In the genomic region with DNA sequence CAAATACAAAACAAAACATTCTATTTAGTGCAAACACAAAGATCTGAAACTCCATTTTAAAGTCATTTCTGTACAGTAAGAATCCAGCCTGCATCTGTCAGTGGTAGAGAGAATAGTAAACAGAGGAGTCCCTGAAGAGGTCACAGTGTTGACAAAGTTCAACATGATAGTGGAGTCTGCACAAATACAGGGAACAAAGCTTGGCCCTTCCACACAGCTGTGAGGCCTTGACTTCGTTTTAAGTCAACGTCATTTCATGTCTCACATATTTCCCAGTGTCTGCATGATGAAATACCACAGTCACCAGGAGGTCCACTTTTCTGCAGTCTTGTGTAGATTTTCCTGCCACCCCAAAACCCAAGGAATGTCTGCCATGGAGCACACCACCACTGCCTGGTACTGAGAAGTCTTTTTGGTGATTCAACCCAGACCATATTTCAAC, we compare ENCODE assay signal across 1 cellular context.
A peak's percentile ranks its signal among the peaks of the same experiment; 100 is the strongest.
TF ChIP-seq lines count a peak whose summit lies in the region.

No MANE protein-coding gene starts in this region.

TF ChIP-seq in HepG2, 621 proteins besides CTCF, POLR2A, EP300 and RAD21 (continued from another document and continues in another):
- TF ChIP-seq ZNF710 (CRISPR knock-in tag; IDR thresholded peaks at IDR 0.05; ENCODE audit: borderline replicate concordance) (peak; percentile 77; the same call in 1 of the 2 replicates), RAD51 (IDR thresholded peaks at IDR 0.05; ENCODE audit: borderline replicate concordance) (no peak), XRCC5 (optimal IDR thresholded peaks at IDR 0.05; ENCODE audit: low read length) (no peak), ZNF790 (CRISPR knock-in tag; IDR thresholded peaks at IDR 0.05; ENCODE audit: borderline replicate concordance) (no peak), LCORL (IDR thresholded peaks at IDR 0.05) (no peak), LCORL (CRISPR knock-in tag; IDR thresholded peaks at IDR 0.05) (peak; percentile 64; the same call in 1 of the 2 replicates), ZNF232 (CRISPR knock-in tag; IDR thresholded peaks at IDR 0.05; ENCODE audit: borderline replicate concordance) (peak; percentile 55; the same call in 1 of the 2 replicates), ZNF33A (CRISPR knock-in tag; IDR thresholded peaks at IDR 0.05; ENCODE audit: borderline replicate concordance) (no peak), ZNF549 (CRISPR knock-in tag; IDR thresholded peaks at IDR 0.05) (no peak), ZNF691 (CRISPR knock-in tag; IDR thresholded peaks at IDR 0.05; ENCODE audit: borderline replicate concordance, low read depth) (no peak), POGZ (CRISPR knock-in tag; IDR thresholded peaks at IDR 0.05) (peak; percentile 79), ZNF17 (CRISPR knock-in tag; IDR thresholded peaks at IDR 0.05) (no peak), SALL1 (CRISPR knock-in tag; IDR thresholded peaks at IDR 0.05) (peak; percentile 95), STAG1 (CRISPR knock-in tag; IDR thresholded peaks at IDR 0.05) (peak; percentile 6; the same call in 1 of the 2 replicates), KLF16 (CRISPR knock-in tag; IDR thresholded peaks at IDR 0.05) (peak in 1 of 2 experiments; percentile 79; a peak in 2 of 4 replicates), JDP2 (CRISPR knock-in tag; IDR thresholded peaks at IDR 0.05; ENCODE audit: borderline replicate concordance) (no peak), NFRKB (IDR thresholded peaks at IDR 0.05) (no peak), KMT2B (CRISPR knock-in tag; IDR thresholded peaks at IDR 0.05) (no peak), RXRA (CRISPR knock-in tag; IDR thresholded peaks at IDR 0.05) (peak; percentile 93; the same call in 1 of the 2 replicates), TOPORS (CRISPR knock-in tag; IDR thresholded peaks at IDR 0.05) (no peak), HOXA3 (CRISPR knock-in tag; IDR thresholded peaks at IDR 0.05) (peak; percentile 97), TBP (CRISPR knock-in tag; IDR thresholded peaks at IDR 0.05) (no peak), ZNF264 (CRISPR knock-in tag; IDR thresholded peaks at IDR 0.05) (peak; percentile 91), ZNF367 (CRISPR knock-in tag; IDR thresholded peaks at IDR 0.05; ENCODE audit: borderline replicate concordance) (no peak), BRD4 (CRISPR knock-in tag; IDR thresholded peaks at IDR 0.05) (no peak), TRIM22 (IDR thresholded peaks at IDR 0.05) (no peak), RBM22 (optimal IDR thresholded peaks at IDR 0.05; ENCODE audit: low read length) (no peak), ASH2L (IDR thresholded peaks at IDR 0.05; ENCODE audit: insufficient read length, low read depth, low read length) (peak; percentile 66), PCBP1 (IDR thresholded peaks at IDR 0.05; ENCODE audit: borderline replicate concordance, low read depth, low read length) (no peak), ZFP91 (CRISPR knock-in tag; IDR thresholded peaks at IDR 0.05; ENCODE audit: borderline replicate concordance) (no peak), ZZZ3 (CRISPR knock-in tag; IDR thresholded peaks at IDR 0.05; ENCODE audit: borderline replicate concordance) (no peak), ZNF282 (IDR thresholded peaks at IDR 0.05; ENCODE audit: partially characterized antibody) (no peak), MBNL3 (CRISPR knock-in tag; conservative IDR thresholded peaks at IDR 0.05) (no peak), ZNF20 (CRISPR knock-in tag; IDR thresholded peaks at IDR 0.05) (no peak), FOXK1 (CRISPR knock-in tag; IDR thresholded peaks at IDR 0.05; ENCODE audit: borderline replicate concordance, low read depth) (peak; percentile 97), TEAD3 (CRISPR knock-in tag; optimal IDR thresholded peaks at IDR 0.05; ENCODE audit: borderline replicate concordance) (peak; percentile 91), GATA4 (IDR thresholded peaks at IDR 0.05; ENCODE audit: borderline replicate concordance, low read depth) (peak; percentile 79; the same call in 1 of the 2 replicates), KDM6A (CRISPR knock-in tag; IDR thresholded peaks at IDR 0.05; ENCODE audit: low read depth) (peak; percentile 79), KMT2A (CRISPR knock-in tag; IDR thresholded peaks at IDR 0.05) (no peak), MED1 (CRISPR knock-in tag; IDR thresholded peaks at IDR 0.05) (peak; percentile 84)
- TF ChIP-seq, protein P1, sequence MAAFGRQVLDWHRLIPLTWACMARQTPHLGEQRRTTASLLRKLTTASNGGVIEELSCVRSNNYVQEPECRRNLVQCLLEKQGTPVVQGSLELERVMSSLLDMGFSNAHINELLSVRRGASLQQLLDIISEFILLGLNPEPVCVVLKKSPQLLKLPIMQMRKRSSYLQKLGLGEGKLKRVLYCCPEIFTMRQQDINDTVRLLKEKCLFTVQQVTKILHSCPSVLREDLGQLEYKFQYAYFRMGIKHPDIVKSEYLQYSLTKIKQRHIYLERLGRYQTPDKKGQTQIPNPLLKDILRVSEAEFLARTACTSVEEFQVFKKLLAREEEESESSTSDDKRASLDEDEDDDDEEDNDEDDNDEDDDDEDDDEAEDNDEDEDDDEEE (CRISPR knock-in tag; IDR thresholded peaks at IDR 0.05) = 0 out of 2 replicates have a peak, but pooled peaks have one; percentile 42
- TF ChIP-seq, protein P2, sequence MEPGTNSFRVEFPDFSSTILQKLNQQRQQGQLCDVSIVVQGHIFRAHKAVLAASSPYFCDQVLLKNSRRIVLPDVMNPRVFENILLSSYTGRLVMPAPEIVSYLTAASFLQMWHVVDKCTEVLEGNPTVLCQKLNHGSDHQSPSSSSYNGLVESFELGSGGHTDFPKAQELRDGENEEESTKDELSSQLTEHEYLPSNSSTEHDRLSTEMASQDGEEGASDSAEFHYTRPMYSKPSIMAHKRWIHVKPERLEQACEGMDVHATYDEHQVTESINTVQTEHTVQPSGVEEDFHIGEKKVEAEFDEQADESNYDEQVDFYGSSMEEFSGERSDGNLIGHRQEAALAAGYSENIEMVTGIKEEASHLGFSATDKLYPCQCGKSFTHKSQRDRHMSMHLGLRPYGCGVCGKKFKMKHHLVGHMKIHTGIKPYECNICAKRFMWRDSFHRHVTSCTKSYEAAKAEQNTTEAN (CRISPR knock-in tag; conservative IDR thresholded peaks at IDR 0.05) = 0 out of 2 replicates have a peak, but pooled peaks have one; percentile 52
- TF ChIP-seq, protein P3, sequence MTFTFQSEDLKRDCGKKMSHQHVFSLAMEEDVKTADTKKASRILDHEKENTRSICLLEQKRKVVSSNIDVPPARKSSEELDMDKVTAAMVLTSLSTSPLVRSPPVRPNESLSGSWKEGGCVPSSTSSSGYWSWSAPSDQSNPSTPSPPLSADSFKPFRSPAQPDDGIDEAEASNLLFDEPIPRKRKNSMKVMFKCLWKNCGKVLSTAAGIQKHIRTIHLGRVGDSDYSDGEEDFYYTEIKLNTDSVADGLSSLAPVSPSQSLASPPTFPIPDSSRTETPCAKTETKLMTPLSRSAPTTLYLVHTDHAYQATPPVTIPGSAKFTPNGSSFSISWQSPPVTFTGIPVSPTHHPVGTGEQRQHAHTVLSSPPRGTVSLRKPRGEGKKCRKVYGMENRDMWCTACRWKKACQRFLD (CRISPR knock-in tag; IDR thresholded peaks at IDR 0.05; ENCODE audit: borderline replicate concordance) = no peak
- TF ChIP-seq, protein P4, sequence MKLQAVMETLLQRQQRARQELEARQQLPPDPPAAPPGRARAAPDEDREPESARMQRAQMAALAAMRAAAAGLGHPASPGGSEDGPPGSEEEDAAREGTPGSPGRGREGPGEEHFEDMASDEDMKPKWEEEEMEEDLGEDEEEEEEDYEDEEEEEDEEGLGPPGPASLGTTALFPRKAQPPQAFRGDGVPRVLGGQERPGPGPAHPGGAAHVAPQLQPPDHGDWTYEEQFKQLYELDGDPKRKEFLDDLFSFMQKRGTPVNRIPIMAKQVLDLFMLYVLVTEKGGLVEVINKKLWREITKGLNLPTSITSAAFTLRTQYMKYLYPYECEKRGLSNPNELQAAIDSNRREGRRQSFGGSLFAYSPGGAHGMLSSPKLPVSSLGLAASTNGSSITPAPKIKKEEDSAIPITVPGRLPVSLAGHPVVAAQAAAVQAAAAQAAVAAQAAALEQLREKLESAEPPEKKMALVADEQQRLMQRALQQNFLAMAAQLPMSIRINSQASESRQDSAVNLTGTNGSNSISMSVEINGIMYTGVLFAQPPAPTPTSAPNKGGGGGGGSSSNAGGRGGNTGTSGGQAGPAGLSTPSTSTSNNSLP (IDR thresholded peaks at IDR 0.05; ENCODE audit: low read depth, low read length) = peak; percentile 58; the same call in 1 of the 2 replicates
- TF ChIP-seq, protein P5, sequence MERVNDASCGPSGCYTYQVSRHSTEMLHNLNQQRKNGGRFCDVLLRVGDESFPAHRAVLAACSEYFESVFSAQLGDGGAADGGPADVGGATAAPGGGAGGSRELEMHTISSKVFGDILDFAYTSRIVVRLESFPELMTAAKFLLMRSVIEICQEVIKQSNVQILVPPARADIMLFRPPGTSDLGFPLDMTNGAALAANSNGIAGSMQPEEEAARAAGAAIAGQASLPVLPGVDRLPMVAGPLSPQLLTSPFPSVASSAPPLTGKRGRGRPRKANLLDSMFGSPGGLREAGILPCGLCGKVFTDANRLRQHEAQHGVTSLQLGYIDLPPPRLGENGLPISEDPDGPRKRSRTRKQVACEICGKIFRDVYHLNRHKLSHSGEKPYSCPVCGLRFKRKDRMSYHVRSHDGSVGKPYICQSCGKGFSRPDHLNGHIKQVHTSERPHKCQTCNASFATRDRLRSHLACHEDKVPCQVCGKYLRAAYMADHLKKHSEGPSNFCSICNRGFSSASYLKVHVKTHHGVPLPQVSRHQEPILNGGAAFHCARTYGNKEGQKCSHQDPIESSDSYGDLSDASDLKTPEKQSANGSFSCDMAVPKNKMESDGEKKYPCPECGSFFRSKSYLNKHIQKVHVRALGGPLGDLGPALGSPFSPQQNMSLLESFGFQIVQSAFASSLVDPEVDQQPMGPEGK (CRISPR knock-in tag; IDR thresholded peaks at IDR 0.05) = peak; percentile 56; the same call in 1 of the 2 replicates
- TF ChIP-seq, protein P6, sequence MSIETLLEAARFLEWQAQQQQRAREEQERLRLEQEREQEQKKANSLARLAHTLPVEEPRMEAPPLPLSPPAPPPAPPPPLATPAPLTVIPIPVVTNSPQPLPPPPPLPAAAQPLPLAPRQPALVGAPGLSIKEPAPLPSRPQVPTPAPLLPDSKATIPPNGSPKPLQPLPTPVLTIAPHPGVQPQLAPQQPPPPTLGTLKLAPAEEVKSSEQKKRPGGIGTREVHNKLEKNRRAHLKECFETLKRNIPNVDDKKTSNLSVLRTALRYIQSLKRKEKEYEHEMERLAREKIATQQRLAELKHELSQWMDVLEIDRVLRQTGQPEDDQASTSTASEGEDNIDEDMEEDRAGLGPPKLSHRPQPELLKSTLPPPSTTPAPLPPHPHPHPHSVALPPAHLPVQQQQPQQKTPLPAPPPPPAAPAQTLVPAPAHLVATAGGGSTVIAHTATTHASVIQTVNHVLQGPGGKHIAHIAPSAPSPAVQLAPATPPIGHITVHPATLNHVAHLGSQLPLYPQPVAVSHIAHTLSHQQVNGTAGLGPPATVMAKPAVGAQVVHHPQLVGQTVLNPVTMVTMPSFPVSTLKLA (IDR thresholded peaks at IDR 0.05) = no peak
- TF ChIP-seq, protein P7, sequence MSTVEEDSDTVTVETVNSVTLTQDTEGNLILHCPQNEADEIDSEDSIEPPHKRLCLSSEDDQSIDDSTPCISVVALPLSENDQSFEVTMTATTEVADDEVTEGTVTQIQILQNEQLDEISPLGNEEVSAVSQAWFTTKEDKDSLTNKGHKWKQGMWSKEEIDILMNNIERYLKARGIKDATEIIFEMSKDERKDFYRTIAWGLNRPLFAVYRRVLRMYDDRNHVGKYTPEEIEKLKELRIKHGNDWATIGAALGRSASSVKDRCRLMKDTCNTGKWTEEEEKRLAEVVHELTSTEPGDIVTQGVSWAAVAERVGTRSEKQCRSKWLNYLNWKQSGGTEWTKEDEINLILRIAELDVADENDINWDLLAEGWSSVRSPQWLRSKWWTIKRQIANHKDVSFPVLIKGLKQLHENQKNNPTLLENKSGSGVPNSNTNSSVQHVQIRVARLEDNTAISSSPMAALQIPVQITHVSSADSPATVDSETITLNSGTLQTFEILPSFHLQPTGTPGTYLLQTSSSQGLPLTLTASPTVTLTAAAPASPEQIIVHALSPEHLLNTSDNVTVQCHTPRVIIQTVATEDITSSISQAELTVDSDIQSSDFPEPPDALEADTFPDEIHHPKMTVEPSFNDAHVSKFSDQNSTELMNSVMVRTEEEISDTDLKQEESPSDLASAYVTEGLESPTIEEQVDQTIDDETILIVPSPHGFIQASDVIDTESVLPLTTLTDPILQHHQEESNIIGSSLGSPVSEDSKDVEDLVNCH (CRISPR knock-in tag; IDR thresholded peaks at IDR 0.05) = no peak
